ENCODE assay signal across 1 cellular context in the genomic region with DNA sequence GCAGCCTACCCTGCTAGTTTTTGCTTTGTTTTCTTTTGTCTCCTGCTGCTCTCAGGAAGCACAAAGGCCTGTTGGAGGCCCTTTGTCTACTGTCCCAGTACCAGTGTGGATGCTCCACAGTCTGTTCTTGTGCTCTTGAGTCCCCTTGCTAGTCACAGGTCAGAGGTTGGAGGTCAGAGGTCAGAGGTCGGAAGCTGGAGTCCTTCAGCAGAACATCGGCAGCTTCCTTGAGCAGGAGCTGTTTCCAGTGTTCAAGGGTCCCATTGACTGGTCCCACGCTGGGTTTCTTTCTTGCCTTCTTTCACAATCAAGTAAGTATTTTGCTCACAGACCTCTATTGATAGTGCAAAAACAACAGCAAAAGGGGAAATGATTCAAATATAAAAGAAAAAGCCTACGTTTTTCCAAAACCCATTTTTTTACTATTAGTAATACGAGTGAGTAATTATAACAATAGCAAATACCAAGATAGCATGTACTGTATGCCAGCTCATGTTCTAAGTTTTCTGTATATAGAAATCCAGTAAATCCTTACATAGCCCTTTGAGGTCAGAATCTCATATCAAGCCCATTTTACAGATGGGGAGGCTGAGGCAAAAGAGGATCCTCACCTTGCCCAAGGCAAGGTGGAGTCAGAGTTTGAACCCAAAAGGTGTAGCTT.
TF ChIP-seq lines count a peak whose summit lies in the region.

No MANE protein-coding gene starts in this region.

TF ChIP-seq in H1, 55 proteins besides CTCF, POLR2A, EP300 and RAD21:
- TF ChIP-seq NRF1 (IDR thresholded peaks at IDR 0.05; ENCODE audit: low read depth, low read length): no peak
- no peak for TF ChIP-seq SP4 (IDR thresholded peaks at IDR 0.05; ENCODE audit: low read length)
- TF ChIP-seq CHD2 (IDR thresholded peaks at IDR 0.05; ENCODE audit: low read length): peak; percentile 76; the same call in 1 of the 2 replicates
- TF ChIP-seq SAP30 (IDR thresholded peaks at IDR 0.05; ENCODE audit: insufficient read depth, insufficient replicate concordance, low read length): no peak
- TF ChIP-seq BCL11A (IDR thresholded peaks at IDR 0.05; ENCODE audit: low read depth in 2 of 2, low read length in 2 of 2): no peak
- no peak for TF ChIP-seq EGR1 (IDR thresholded peaks at IDR 0.05; ENCODE audit: borderline replicate concordance, low read depth, low read length)
TF ChIP-seq in H1: peak in this region for 1.
